In genomic region chr16:89087922-89088321, GRCh38 we compare ENCODE assay signal across 16 cellular contexts. TPM values are rescaled to one million over a fixed set of nuclear protein-coding genes. Genes with fewer than 3 reads are reported as not detected.
DNase-seq lines count a peak whose midpoint lies in the region; ATAC-seq and TF ChIP-seq lines count a peak whose summit lies in the region.
"Had no signal": no experiment of that assay in that cellular context is flagged by ENCODE, and none has a peak within 500 bp of the region (broad histone marks: within the 10 kb centered on the region; RNA-seq: fewer than 3 reads in every experiment).

No MANE protein-coding gene starts in this region.

- POLR2A ChIA-PET in CD4-positive, alpha-beta T cell (lab: Charles Lee), result no interaction called here
- POLR2A ChIA-PET in activated CD8-positive, alpha-beta T cell treated with anti-CD3 and anti-CD28 coated beads, Interleukin-2, amount 10 ng/mL, durations not matched to agents 7 days and 5 days (lab: Charles Lee), result interaction anchor here (1.0 kb wide), 1 partner anchor 27 kb away, joined by 3 read pairs; no protein-coding TSS in a partner anchor

- ATAC-seq in activated naive CD4-positive, alpha-beta T cell treated with anti-CD3 and anti-CD28 coated beads, Interleukin-2, amount 50 U/mL, for 72 hours, result no peak
- ATAC-seq in CD4-positive, alpha-beta T cell (ENCODE audit: poor library complexity), result no peak
- ATAC-seq in stimulated activated memory B cell treated with anti-CD40 and anti-IgM and Interleukin-4, amounts not matched to agents 10 μg/mL and 1 μg/mL and 100 μg/mL, for 72 hours, result no peak
- no peak for ATAC-seq in activated CD8-positive, alpha-beta T cell treated with anti-CD3 and anti-CD28 coated beads, Interleukin-2, amount 10 ng/mL, durations not matched to agents 7 days and 5 days
- ATAC-seq in HG02938 (IDR thresholded peaks at IDR 0.05; ENCODE audit: unreplicated experiment), result no peak
- ATAC-seq: CD8-positive, alpha-beta T cell had no signal

- CTCF ChIA-PET in CD4-positive, alpha-beta T cell (lab: Charles Lee), result no interaction called here
- CTCF ChIA-PET in activated CD8-positive, alpha-beta T cell treated with anti-CD3 and anti-CD28 coated beads, Interleukin-2, amount 10 ng/mL, durations not matched to agents 7 days and 5 days (lab: Charles Lee), result no interaction called here

- no peaks in the 10 kb centered on the region for H3K9me3 ChIP-seq in CD4-positive, alpha-beta T cell (ENCODE audit: control insufficient read depth, low read length)
- H3K9me3 ChIP-seq: BLaER1 had no signal

- intact Hi-C loops in CD4-positive, alpha-beta T cell (cut with DNase I, micrococcal nuclease), result no loop called here

- H3K27me3 Mint-ChIP-seq in CD4-positive, alpha-beta T cell, result peaks cover 13% of the 10 kb centered on the region
- H3K27me3 Mint-ChIP-seq in brain, result peaks cover 24% of the 10 kb centered on the region
- H3K27me3 Mint-ChIP-seq in stimulated activated memory B cell treated with anti-CD40 and anti-IgM and Interleukin-4, amounts not matched to agents 10 μg/mL and 1 μg/mL and 100 μg/mL, for 72 hours, result peaks cover 31% of the 10 kb centered on the region
- peaks cover 15% of the 10 kb centered on the region for H3K27me3 Mint-ChIP-seq in activated CD8-positive, alpha-beta T cell treated with anti-CD3 and anti-CD28 coated beads, Interleukin-2, amount 10 ng/mL, durations not matched to agents 7 days and 5 days (ENCODE audit: low read depth)

- H3K9me3 Mint-ChIP-seq in activated naive CD4-positive, alpha-beta T cell treated with anti-CD3 and anti-CD28 coated beads, Interleukin-2, amount 50 U/mL, for 72 hours, result no peaks in the 10 kb centered on the region
- no peaks in the 10 kb centered on the region for H3K9me3 Mint-ChIP-seq in CD4-positive, alpha-beta T cell
- H3K9me3 Mint-ChIP-seq in brain, result peaks cover 0 to 4% (median 0%) of the 10 kb centered on the region in 5 experiments
- no peaks in the 10 kb centered on the region for H3K9me3 Mint-ChIP-seq in stimulated activated memory B cell treated with anti-CD40 and anti-IgM and Interleukin-4, amounts not matched to agents 10 μg/mL and 1 μg/mL and 100 μg/mL, for 72 hours
- H3K9me3 Mint-ChIP-seq in activated CD8-positive, alpha-beta T cell treated with anti-CD3 and anti-CD28 coated beads, Interleukin-2, amount 10 ng/mL, durations not matched to agents 7 days and 5 days (ENCODE audit: insufficient read depth), result no peaks in the 10 kb centered on the region
- H3K9me3 Mint-ChIP-seq: CD14-positive monocyte; CD8-positive, alpha-beta T cell had no signal

- peaks cover 16% of the 10 kb centered on the region for H3K27me3 ChIP-seq in CD4-positive, alpha-beta T cell (ENCODE audit: control insufficient read depth, insufficient read depth, low read length)
- H3K27me3 ChIP-seq: BLaER1 had no signal

- H3K4me3 Mint-ChIP-seq in CD4-positive, alpha-beta T cell, result peak overlapping the region; percentile 15
- H3K4me3 Mint-ChIP-seq in brain, result no peak overlapping the region
- no peak overlapping the region for H3K4me3 Mint-ChIP-seq in stimulated activated memory B cell treated with anti-CD40 and anti-IgM and Interleukin-4, amounts not matched to agents 10 μg/mL and 1 μg/mL and 100 μg/mL, for 72 hours
- H3K4me3 Mint-ChIP-seq in activated CD8-positive, alpha-beta T cell treated with anti-CD3 and anti-CD28 coated beads, Interleukin-2, amount 10 ng/mL, durations not matched to agents 7 days and 5 days, result no peak overlapping the region
- H3K4me3 Mint-ChIP-seq: CD14-positive monocyte; CD8-positive, alpha-beta T cell had no signal

- no peaks in the 10 kb centered on the region for H3K36me3 Mint-ChIP-seq in activated naive CD4-positive, alpha-beta T cell treated with anti-CD3 and anti-CD28 coated beads, Interleukin-2, amount 50 U/mL, for 72 hours
- no peaks in the 10 kb centered on the region for H3K36me3 Mint-ChIP-seq in CD4-positive, alpha-beta T cell (ENCODE audit: low read depth)
- H3K36me3 Mint-ChIP-seq in brain, result no peaks in the 10 kb centered on the region
- H3K36me3 Mint-ChIP-seq in stimulated activated memory B cell treated with anti-CD40 and anti-IgM and Interleukin-4, amounts not matched to agents 10 μg/mL and 1 μg/mL and 100 μg/mL, for 72 hours, result no peaks in the 10 kb centered on the region
- H3K36me3 Mint-ChIP-seq in activated CD8-positive, alpha-beta T cell treated with anti-CD3 and anti-CD28 coated beads, Interleukin-2, amount 10 ng/mL, durations not matched to agents 7 days and 5 days (ENCODE audit: low read depth), result no peaks in the 10 kb centered on the region
- H3K36me3 Mint-ChIP-seq: CD14-positive monocyte; CD8-positive, alpha-beta T cell had no signal

- peaks cover 9% of the 10 kb centered on the region for H3K4me1 Mint-ChIP-seq in CD4-positive, alpha-beta T cell (ENCODE audit: low read depth)
- H3K4me1 Mint-ChIP-seq in brain, result peaks cover 58% of the 10 kb centered on the region
- peaks cover 8% of the 10 kb centered on the region for H3K4me1 Mint-ChIP-seq in stimulated activated memory B cell treated with anti-CD40 and anti-IgM and Interleukin-4, amounts not matched to agents 10 μg/mL and 1 μg/mL and 100 μg/mL, for 72 hours
- peaks cover under 1% of the 10 kb centered on the region for H3K4me1 Mint-ChIP-seq in activated CD8-positive, alpha-beta T cell treated with anti-CD3 and anti-CD28 coated beads, Interleukin-2, amount 10 ng/mL, durations not matched to agents 7 days and 5 days (ENCODE audit: low read depth)

- H3K27ac ChIP-seq in CD4-positive, alpha-beta T cell (ENCODE audit: low read depth, low read length), result no peak overlapping the region
- H3K27ac ChIP-seq: BLaER1 had no signal

- peak overlapping the region; percentile 7 to 36 for H3K27ac Mint-ChIP-seq in activated naive CD4-positive, alpha-beta T cell treated with anti-CD3 and anti-CD28 coated beads, Interleukin-2, amount 50 U/mL, for 72 hours
- H3K27ac Mint-ChIP-seq in CD4-positive, alpha-beta T cell, result no peak overlapping the region
- H3K27ac Mint-ChIP-seq in brain, result peak overlapping the region in 3 of 5 experiments; percentile 33 to 92 (median 79)
- peak overlapping the region; percentile 19 for H3K27ac Mint-ChIP-seq in stimulated activated memory B cell treated with anti-CD40 and anti-IgM and Interleukin-4, amounts not matched to agents 10 μg/mL and 1 μg/mL and 100 μg/mL, for 72 hours
- H3K27ac Mint-ChIP-seq in activated CD8-positive, alpha-beta T cell treated with anti-CD3 and anti-CD28 coated beads, Interleukin-2, amount 10 ng/mL, durations not matched to agents 7 days and 5 days, result no peak overlapping the region
- H3K27ac Mint-ChIP-seq: CD14-positive monocyte; CD8-positive, alpha-beta T cell had no signal

- no peak for DNase-seq in activated naive CD4-positive, alpha-beta T cell treated with anti-CD3 and anti-CD28 coated beads, Interleukin-2, amount 50 U/mL, for 72 hours (ENCODE audit: low spot score in 2 of 2)
- DNase-seq in activated naive CD4-positive, alpha-beta T cell (lab: John Stamatoyannopoulos, UW), result no peak
- no peak for DNase-seq in CD4-positive, alpha-beta T cell
- DNase-seq in activated CD8-positive, alpha-beta T cell treated with anti-CD3 and anti-CD28 coated beads, Interleukin-2, amount 10 ng/mL, durations not matched to agents 7 days and 5 days, result no peak
- DNase-seq: 8988T; Calu3; CD8-positive, alpha-beta T cell; DMS79 treated with DMSO at 0.1 percent for 48 hours; GF-D8; GOT3; H9 had no signal

- TF ChIP-seq CTCF in CD4-positive, alpha-beta T cell (IDR thresholded peaks at IDR 0.05), result no peak
- no peak for TF ChIP-seq CTCF in brain (conservative IDR thresholded peaks at IDR 0.05)

RNA-seq across cellular contexts. Expression of gene ACSF3, which starts 5.7 kb away (rescaled TPM):
- 10 to 100 TPM; 33.1 to 59.9 TPM for total RNA-seq in activated naive CD4-positive, alpha-beta T cell treated with anti-CD3 and anti-CD28 coated beads, Interleukin-2, amount 50 U/mL, for 72 hours
- total RNA-seq in CD4-positive, alpha-beta T cell, result 10 to 100 TPM; 44.7 to 49.5 TPM
- 38.0 TPM for polyA plus RNA-seq in brain (ENCODE audit: insufficient read depth, low read depth, low replicate concordance)
- total RNA-seq in activated CD8-positive, alpha-beta T cell treated with anti-CD3 and anti-CD28 coated beads, Interleukin-2, amount 10 ng/mL, durations not matched to agents 7 days and 5 days, result 10 to 100 TPM; 38.6 to 45.1 TPM

Comparison
In these comparisons a context has a peak if more than half of its experiments do, and no peak if none do; other contexts are left out.
1. H3K27ac Mint-ChIP-seq: peak in activated naive CD4-positive, alpha-beta T cell treated with anti-CD3 and anti-CD28 coated beads, Interleukin-2, amount 50 U/mL, for 72 hours (2 of 2), brain (3 of 5) and stimulated activated memory B cell treated with anti-CD40 and anti-IgM and Interleukin-4, amounts not matched to agents 10 μg/mL and 1 μg/mL and 100 μg/mL, for 72 hours (single experiment); none in CD4-positive, alpha-beta T cell (single experiment) and activated CD8-positive, alpha-beta T cell treated with anti-CD3 and anti-CD28 coated beads, Interleukin-2, amount 10 ng/mL, durations not matched to agents 7 days and 5 days (single experiment).